Comparison of ENCODE assay signal across 13 cellular contexts in the genomic region with DNA sequence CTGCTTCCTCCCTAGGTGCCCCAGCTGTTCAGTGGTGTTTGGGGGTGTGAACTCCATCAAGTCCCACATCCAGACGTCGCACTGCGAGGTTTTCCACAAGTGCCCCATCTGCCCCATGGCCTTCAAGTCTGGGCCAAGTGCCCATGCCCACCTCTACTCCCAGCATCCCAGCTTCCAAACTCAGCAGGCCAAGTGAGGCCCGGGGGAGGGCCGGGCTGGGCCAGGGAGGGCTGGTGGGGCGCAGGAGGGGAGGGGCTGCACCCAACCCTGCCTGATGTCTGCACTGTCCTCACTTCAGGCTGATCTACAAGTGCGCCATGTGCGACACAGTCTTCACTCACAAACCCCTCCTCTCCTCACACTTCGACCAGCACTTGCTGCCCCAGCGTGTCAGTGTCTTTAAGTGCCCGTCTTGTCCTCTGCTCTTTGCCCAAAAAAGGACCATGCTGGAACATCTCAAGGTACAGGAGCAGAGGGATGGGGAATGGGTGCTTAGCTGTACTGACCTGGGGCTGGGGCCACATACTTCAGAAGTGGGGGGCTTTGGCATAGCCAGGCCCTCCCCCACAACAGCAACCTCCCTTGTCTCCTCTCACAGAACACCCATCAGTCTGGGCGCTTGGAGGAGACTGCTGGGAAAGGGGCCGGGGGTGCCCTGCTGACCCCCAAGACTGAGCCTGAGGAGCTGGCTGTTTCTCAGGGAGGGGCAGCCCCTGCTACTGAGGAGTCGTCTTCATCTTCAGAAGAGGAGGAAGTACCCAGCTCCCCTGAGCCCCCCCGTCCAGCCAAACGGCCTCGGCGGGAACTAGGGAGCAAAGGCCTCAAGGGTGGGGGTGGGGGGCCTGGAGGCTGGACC. TPM values are rescaled to one million over a fixed set of nuclear protein-coding genes. Genes with fewer than 3 reads are reported as not detected.
DNase-seq lines count a peak whose midpoint lies in the region; ATAC-seq and TF ChIP-seq lines count a peak whose summit lies in the region.
"Had no signal": no experiment of that assay in that cellular context is flagged by ENCODE, and none has a peak within 500 bp of the region (broad histone marks: within the 10 kb centered on the region; RNA-seq: fewer than 3 reads in every experiment).

No MANE protein-coding gene starts in this region.

- peak overlapping the region in 2 of 3 donors; percentile 47 to 62 for H3K27ac Mint-ChIP-seq in CD4-positive, CD25-positive, alpha-beta regulatory T cell
- H3K27ac Mint-ChIP-seq in endothelial cell (ENCODE audit: unreplicated experiment): peak overlapping the region; percentile 40

- H3K4me1 ChIP-seq in CD4-positive, CD25-positive, alpha-beta regulatory T cell (ENCODE audit: control insufficient read depth, insufficient read depth, low read length, poor library complexity, severe bottlenecking): peaks cover under 1% of the 10 kb centered on the region

- ATAC-seq in CD4-positive, CD25-positive, alpha-beta regulatory T cell (ENCODE audit: low read depth in 2 of 2): no peak
- ATAC-seq: left lung had no signal

- H3K36me3 ChIP-seq in CD4-positive, CD25-positive, alpha-beta regulatory T cell (ENCODE audit: control insufficient read depth, insufficient read depth, low read length): peaks cover 68% of the 10 kb centered on the region

- in situ Hi-C loops in GM13976 (cut with MboI; ENCODE audit: low sequenced_read_pairs, unreplicated experiment): no loop called here

- H3K4me3 Mint-ChIP-seq in CD4-positive, CD25-positive, alpha-beta regulatory T cell: peak overlapping the region in 1 of 4 donors; percentile 66
- H3K4me3 Mint-ChIP-seq in endothelial cell (ENCODE audit: unreplicated experiment): peak overlapping the region; percentile 70

- H3K9me3 ChIP-seq in CD4-positive, CD25-positive, alpha-beta regulatory T cell (ENCODE audit: control insufficient read depth in 2 of 2, low read length in 2 of 2): no peaks in the 10 kb centered on the region
- H3K9me3 ChIP-seq: left lung had no signal

- no peaks in the 10 kb centered on the region for H3K9me3 Mint-ChIP-seq in CD4-positive, CD25-positive, alpha-beta regulatory T cell
- H3K9me3 Mint-ChIP-seq in endothelial cell (ENCODE audit: unreplicated experiment): no peaks in the 10 kb centered on the region

- DNase-seq in CD4-positive, CD25-positive, alpha-beta regulatory T cell: no peak
- DNase-seq in HL-60 (ENCODE audit: low read depth in 1 of 2, low spot score in 1 of 2): peak in 1 of 2 experiments; percentile 33
- DNase-seq in endothelial cell (ENCODE audit: low spot score): no peak
- DNase-seq in GM20000 (ENCODE audit: low spot score): no peak
- no peak for DNase-seq in GM13976 (ENCODE audit: low spot score)
- no peak for DNase-seq in H4 (ENCODE audit: low spot score)
- DNase-seq: activated effector memory CD4-positive, alpha-beta T cell treated with anti-CD3 and anti-CD28 coated beads, Interleukin-2, amount 50 U/mL, for 16 hours; central memory CD4-positive, alpha-beta T cell; erythroblast; Kasumi-1; left lung; NCI-H1694 treated with DMSO at 0.1 percent for 48 hours; NCI-H524 had no signal

- no peak overlapping the region for H3K27ac ChIP-seq in CD4-positive, CD25-positive, alpha-beta regulatory T cell (ENCODE audit: insufficient read depth, low read length, poor library complexity, severe bottlenecking)
- peak overlapping the region; percentile 49 for H3K27ac ChIP-seq in HL-60 (replicated peaks)
- H3K27ac ChIP-seq: left lung had no signal

- H3K36me3 Mint-ChIP-seq in CD4-positive, CD25-positive, alpha-beta regulatory T cell: peaks cover 29% of the 10 kb centered on the region
- H3K36me3 Mint-ChIP-seq in endothelial cell (ENCODE audit: low read depth, unreplicated experiment): peaks cover 23% of the 10 kb centered on the region

- no peak for TF ChIP-seq CTCF in HL-60 (IDR thresholded peaks at IDR 0.05; ENCODE audit: insufficient read depth, low read length)
- TF ChIP-seq CTCF in endothelial cell (IDR thresholded peaks at IDR 0.05; ENCODE audit: unreplicated experiment): no peak
- TF ChIP-seq CTCF in GM20000 (IDR thresholded peaks at IDR 0.05; ENCODE audit: extremely low read depth, missing control alignments): no peak
- TF ChIP-seq CTCF in GM13976 (IDR thresholded peaks at IDR 0.05; ENCODE audit: borderline replicate concordance, control extremely low read depth, extremely low read depth, insufficient read depth, missing control alignments): no peak

- H3K27me3 Mint-ChIP-seq in CD4-positive, CD25-positive, alpha-beta regulatory T cell: no peaks in the 10 kb centered on the region
- peaks cover 16% of the 10 kb centered on the region for H3K27me3 Mint-ChIP-seq in endothelial cell (ENCODE audit: unreplicated experiment)

- peaks cover 0 to 31% (median 14%) of the 10 kb centered on the region in 4 donors for H3K4me1 Mint-ChIP-seq in CD4-positive, CD25-positive, alpha-beta regulatory T cell
- H3K4me1 Mint-ChIP-seq in endothelial cell (ENCODE audit: unreplicated experiment): peaks cover 8% of the 10 kb centered on the region

- H3K4me3 ChIP-seq in CD4-positive, CD25-positive, alpha-beta regulatory T cell (ENCODE audit: low read depth, low read length): no peak overlapping the region
- H3K4me3 ChIP-seq in HL-60 (replicated peaks; ENCODE audit: insufficient read depth, low read length): no peak overlapping the region
- H3K4me3 ChIP-seq: left lung had no signal

- H3K27me3 ChIP-seq in CD4-positive, CD25-positive, alpha-beta regulatory T cell (ENCODE audit: control insufficient read depth, insufficient read depth, low read length): no peaks in the 10 kb centered on the region
- no peaks in the 10 kb centered on the region for H3K27me3 ChIP-seq in HL-60 (ENCODE audit: insufficient read depth, poor library complexity, severe bottlenecking)
- H3K27me3 ChIP-seq: left lung had no signal

RNA-seq across cellular contexts. Expression of a gene that starts 7.2 kb away (rescaled TPM):
- total RNA-seq in CD4-positive, CD25-positive, alpha-beta regulatory T cell: 31.9 TPM
- 1 to 10 TPM in 3 of 4 donors, under 1 TPM in 1; 0.46 to 1.9 (median 1.4) TPM for polyA plus RNA-seq in CD4-positive, CD25-positive, alpha-beta regulatory T cell
- 29.9 TPM for total RNA-seq in endothelial cell (ENCODE audit: unreplicated experiment)
- 7.4 and 8.7 TPM in 2 replicates for total RNA-seq in H4 (2014; rRNA removed; shearing (Covaris generic))

RNA-seq across cellular contexts. Expression of a gene that starts 34.8 kb away (rescaled TPM):
- 91.6 TPM for total RNA-seq in CD4-positive, CD25-positive, alpha-beta regulatory T cell
- 100 to 1,000 TPM; 242 to 392 (median 297) TPM for polyA plus RNA-seq in CD4-positive, CD25-positive, alpha-beta regulatory T cell
- total RNA-seq in endothelial cell (ENCODE audit: unreplicated experiment): 186 TPM
- total RNA-seq in H4 (2014; rRNA removed; shearing (Covaris generic)): 319 TPM in 2 replicates

RNA-seq across cellular contexts. Expression of a gene that starts 37.9 kb away (rescaled TPM):
- 73.5 TPM for total RNA-seq in CD4-positive, CD25-positive, alpha-beta regulatory T cell
- 10 to 100 TPM; 48.4 to 57.4 (median 53.3) TPM for polyA plus RNA-seq in CD4-positive, CD25-positive, alpha-beta regulatory T cell
- total RNA-seq in endothelial cell (ENCODE audit: unreplicated experiment): 50.3 TPM
- total RNA-seq in H4 (2014; rRNA removed; shearing (Covaris generic)): 19.7 and 21.2 TPM in 2 replicates

RNA-seq across cellular contexts. Expression of a gene that starts 57.7 kb away (rescaled TPM):
- 105 TPM for total RNA-seq in CD4-positive, CD25-positive, alpha-beta regulatory T cell
- 10 to 100 TPM; 28.8 to 35.9 (median 35.2) TPM for polyA plus RNA-seq in CD4-positive, CD25-positive, alpha-beta regulatory T cell
- total RNA-seq in endothelial cell (ENCODE audit: unreplicated experiment): 51.6 TPM
- total RNA-seq in H4 (2014; rRNA removed; shearing (Covaris generic)): 49.6 and 49.7 TPM in 2 replicates
